8 cellular contexts compared by ENCODE assay signal in genomic region chr9:32526042-32526706, GRCh38. TPM values are rescaled to one million over a fixed set of nuclear protein-coding genes. Genes with fewer than 3 reads are reported as not detected.
DNase-seq lines count a peak whose midpoint lies in the region; ATAC-seq and TF ChIP-seq lines count a peak whose summit lies in the region.

Gene RIGI, minus strand, starts transcription at chr9:32526196. Its CDS starts 30 bp downstream, at chr9:32526166.

- no peak within 1 kb of the TSS for H2BK5ac ChIP-seq in neuronal stem cell (ENCODE audit: low read length)

- TF ChIP-seq CTCF in GM23338 (conservative IDR thresholded peaks at IDR 0.05; ENCODE audit: low read depth in 2 of 2): peak; percentile 65 to 72
- TF ChIP-seq CTCF in RWPE2 (IDR thresholded peaks at IDR 0.05; ENCODE audit: poor library complexity, severe bottlenecking): peak; percentile 83
- TF ChIP-seq CTCF in foreskin keratinocyte (conservative IDR thresholded peaks at IDR 0.05): peak; percentile 79

- H4K8ac ChIP-seq in neuronal stem cell (ENCODE audit: low read depth, low read length): no peak within 1 kb of the TSS

- peak within 1 kb of the TSS; percentile 3 for H3K23ac ChIP-seq in neuronal stem cell (ENCODE audit: low read depth, low read length, poor library complexity)

- H3K4me1 ChIP-seq in GM23338 (ENCODE audit: insufficient read depth) (peaks cover 13% of the 10 kb centered on the region), RWPE2 (ENCODE audit: insufficient read depth, poor library complexity, severe bottlenecking) (peaks cover 6% of the 10 kb centered on the region), foreskin keratinocyte (peaks cover 3% of the 10 kb centered on the region), neuronal stem cell (ENCODE audit: control insufficient read depth in 2 of 2, insufficient read depth in 1 of 2, low read depth in 1 of 2, low read length in 2 of 2) (peaks cover 2 to 6% of the 10 kb centered on the region in 2 donors)

- H3K4me3 ChIP-seq in GM23338 (peak within 1 kb of the TSS; percentile 88), RWPE2 (ENCODE audit: severe bottlenecking) (peak within 1 kb of the TSS; percentile 59), neuronal stem cell (ENCODE audit: low read length in 2 of 2) (peak within 1 kb of the TSS; percentile 54 to 76)

- no peak within 1 kb of the TSS for H2BK120ac ChIP-seq in neuronal stem cell (ENCODE audit: low read depth, low read length)

- WGBS in neuronal stem cell (ENCODE audit: extremely low coverage in 2 of 2, insufficient read length in 2 of 2, insufficient replicate concordance in 1 of 2), 2 donors: no CpG with 5 or more reads among the region's 37 CpGs

- H3K27ac ChIP-seq in GM23338 (ENCODE audit: low read depth) (peak within 1 kb of the TSS; percentile 90), RWPE2 (ENCODE audit: poor library complexity, severe bottlenecking) (peak within 1 kb of the TSS; percentile 64), foreskin keratinocyte (peak within 1 kb of the TSS; percentile 70), neuronal stem cell (replicated peaks; ENCODE audit: low read length) (no peak within 1 kb of the TSS), substantia nigra (ENCODE audit: low read depth, low read length, poor library complexity, severe bottlenecking) (peak within 1 kb of the TSS; percentile 73)

- H3K9me3 ChIP-seq in RWPE2 (ENCODE audit: severe bottlenecking) (no peaks in the 10 kb centered on the region), neuronal stem cell (replicated peaks in 1 of 2; ENCODE audit: control insufficient read depth in 2 of 2, insufficient read depth in 1 of 2, low read depth in 1 of 2, low read length in 2 of 2) (no peaks in the 10 kb centered on the region)

- no peak within 1 kb of the TSS for H2BK12ac ChIP-seq in neuronal stem cell (ENCODE audit: low read length)

- no peak within 1 kb of the TSS for H4K91ac ChIP-seq in neuronal stem cell (ENCODE audit: low read depth, low read length, poor library complexity)

- no peak within 1 kb of the TSS for H3K18ac ChIP-seq in neuronal stem cell (ENCODE audit: low read length)

- no peak within 1 kb of the TSS for H2BK15ac ChIP-seq in neuronal stem cell (ENCODE audit: low read length)

- peaks cover 7% of the 10 kb centered on the region for H3K27me3 Mint-ChIP-seq in GM23338 (ENCODE audit: insufficient read depth, low read depth, poor library complexity)

- peak within 1 kb of the TSS; percentile 85 for H3K27ac Mint-ChIP-seq in GM23338

- no peaks in the 10 kb centered on the region for H3F3A ChIP-seq in GM23338 (replicated peaks; ENCODE audit: low read depth)

- H3K27me3 ChIP-seq in GM23338 (ENCODE audit: insufficient read depth) (no peaks in the 10 kb centered on the region), RWPE2 (ENCODE audit: insufficient read depth, poor library complexity, severe bottlenecking) (no peaks in the 10 kb centered on the region), foreskin keratinocyte (no peaks in the 10 kb centered on the region), neuronal stem cell (ENCODE audit: control insufficient read depth in 3 of 3, insufficient read depth in 3 of 3, low read depth in 1 of 3, low read length in 3 of 3) (no peaks in the 10 kb centered on the region)

- H3K9me2 ChIP-seq in GM23338 (ENCODE audit: insufficient read depth): no peaks in the 10 kb centered on the region

- H3K9ac ChIP-seq in neuronal stem cell (ENCODE audit: low read depth, low read length, poor library complexity): no peak within 1 kb of the TSS

- DNase-seq in ELF-1 (ENCODE audit: low read depth, low spot score) (peak; percentile 84), GM23338 (ENCODE audit: low spot score) (peak; percentile 91), LHCN-M2 (ENCODE audit: low read depth) (peak; percentile 91), RWPE2 (ENCODE audit: low spot score) (peak; percentile 90), activated gamma-delta T cell treated with Interleukin-2 at 50 U/mL for 16 hours (peak; percentile 71), foreskin keratinocyte (peak; percentile 85 to 94), neuronal stem cell (ENCODE audit: low spot score) (peak; percentile 51), substantia nigra (lab: John Stamatoyannopoulos, UW) (peak; percentile 31 to 88 (median 73))

- peaks cover 16% of the 10 kb centered on the region; the same call in 2 of the 3 replicates for H3K9me3 Mint-ChIP-seq in GM23338

- peaks cover 29% of the 10 kb centered on the region for H3K36me3 Mint-ChIP-seq in GM23338 (ENCODE audit: low read depth)

- H4K20me1 ChIP-seq in GM23338 (replicated peaks; ENCODE audit: insufficient read depth): no peaks in the 10 kb centered on the region

- no peaks in the 10 kb centered on the region for H3K79me1 ChIP-seq in neuronal stem cell (ENCODE audit: low read depth, low read length)

- ATAC-seq in GM23338 (peak; percentile 85), RWPE2 (ENCODE audit: low read depth) (peak; percentile 80), foreskin keratinocyte (peak; percentile 94)

- H3K4ac ChIP-seq in neuronal stem cell (ENCODE audit: low read length): no peak within 1 kb of the TSS

- peak within 1 kb of the TSS; percentile 88 for H3K4me2 ChIP-seq in GM23338
- H3K4me2 ChIP-seq in neuronal stem cell (ENCODE audit: insufficient read depth, low read length, poor library complexity, severe bottlenecking): peak within 1 kb of the TSS; percentile 80

- no peaks in the 10 kb centered on the region; the same call in 1 of the 2 replicates for H3K36me3 ChIP-seq in GM23338 (ENCODE audit: insufficient read depth)
- no peaks in the 10 kb centered on the region for H3K36me3 ChIP-seq in RWPE2 (ENCODE audit: low read depth)
- H3K36me3 ChIP-seq in neuronal stem cell (replicated peaks in 1 of 2; ENCODE audit: control insufficient read depth in 2 of 2, insufficient read depth in 2 of 2, low read length in 2 of 2): peaks cover 0 to under 1% of the 10 kb centered on the region in 2 donors

- no peak within 1 kb of the TSS for H3K14ac ChIP-seq in neuronal stem cell (ENCODE audit: low read length)

- H3K4me1 Mint-ChIP-seq in GM23338: peaks cover 18% of the 10 kb centered on the region

- H3K79me2 ChIP-seq in GM23338 (replicated peaks; ENCODE audit: insufficient read depth): peaks cover 31% of the 10 kb centered on the region

- H2AK5ac ChIP-seq in neuronal stem cell (ENCODE audit: low read depth, low read length): no peak within 1 kb of the TSS

- peak within 1 kb of the TSS; percentile 80 for H2AFZ ChIP-seq in GM23338
- peak within 1 kb of the TSS; percentile 95 for H2AFZ ChIP-seq in neuronal stem cell (ENCODE audit: low read length)

- H3K4me3 Mint-ChIP-seq in GM23338: peak within 1 kb of the TSS; percentile 89

TF ChIP-seq in GM23338, 12 proteins besides CTCF, POLR2A, EP300 and RAD21:
- peak; percentile 79 for TF ChIP-seq POLR2AphosphoS5 (IDR thresholded peaks at IDR 0.05; ENCODE audit: low read depth)
- TF ChIP-seq STAT1 (IDR thresholded peaks at IDR 0.05; ENCODE audit: unreplicated experiment): no peak
TF ChIP-seq in GM23338: peak in this region for 1.

RNA-seq across cellular contexts. Expression of gene RIGI, which starts in this region (rescaled TPM):
- 12.9 and 14.2 TPM in 2 replicates for total RNA-seq in GM23338 (2014; rRNA removed; shearing (Covaris generic))
- 10.9 and 14.7 TPM in 2 replicates for polyA plus RNA-seq in GM23338 (2016; fragmentation: Nextera tagmentation; extraction: Ambion mirVana)
- total RNA-seq in LHCN-M2 (2014; rRNA removed): 10.3 and 18.4 TPM in 2 replicates
- 5.2 TPM for polyA plus RNA-seq in LHCN-M2 (2012)
- total RNA-seq in foreskin keratinocyte: 23.4 and 30.2 TPM in 2 replicates
- 8.7 and 10.4 TPM in 2 replicates for polyA plus RNA-seq in foreskin keratinocyte
- polyA plus RNA-seq in neuronal stem cell (2013, experiment 1 of 2): 2.4 TPM
- polyA plus RNA-seq in neuronal stem cell (2013, experiment 2 of 2): 2.2 TPM
